9 cellular contexts compared by ENCODE assay signal in the genomic region with DNA sequence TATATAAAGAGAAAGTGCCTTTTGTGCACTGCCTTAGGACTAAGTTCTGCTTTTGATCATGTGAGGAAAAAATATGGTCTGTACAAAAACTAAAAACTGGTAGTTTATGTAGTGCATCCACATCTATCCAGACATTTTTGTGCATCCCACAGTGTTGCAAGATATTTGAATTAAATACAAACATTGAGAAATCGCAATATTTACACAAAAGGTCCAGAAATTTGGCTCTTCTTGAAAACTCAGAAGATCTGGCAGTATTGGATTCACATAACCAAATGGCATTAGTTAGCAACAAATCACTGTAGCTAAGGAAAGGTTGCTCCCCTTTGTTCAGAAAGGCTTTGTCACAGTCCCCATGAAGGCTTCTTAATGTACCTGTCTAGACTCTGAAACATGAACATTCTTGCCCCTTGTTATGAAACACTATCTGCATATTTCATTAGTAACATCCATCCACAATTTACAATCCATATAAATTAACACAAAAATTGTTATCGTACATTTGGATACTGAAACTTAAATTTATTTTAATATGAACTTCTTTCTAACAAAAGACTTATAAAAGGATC. TPM values are rescaled to one million over a fixed set of nuclear protein-coding genes. Genes with fewer than 3 reads are reported as not detected.
DNase-seq lines count a peak whose midpoint lies in the region; ATAC-seq and TF ChIP-seq lines count a peak whose summit lies in the region.
"Had no signal": no experiment of that assay in that cellular context is flagged by ENCODE, and none has a peak within 500 bp of the region (broad histone marks: within the 10 kb centered on the region; RNA-seq: fewer than 3 reads in every experiment).

No MANE protein-coding gene starts in this region.

- H3K4me1 ChIP-seq in BLaER1 = peaks cover 32% of the 10 kb centered on the region
- peaks cover 12% of the 10 kb centered on the region for H3K4me1 ChIP-seq in mammary epithelial cell (ENCODE audit: insufficient read depth, low read length)
- no peaks in the 10 kb centered on the region for H3K4me1 ChIP-seq in mesenchymal stem cell (ENCODE audit: control insufficient read depth, insufficient read depth, low read depth, low read length)

- no peak overlapping the region for H4K91ac ChIP-seq in mesenchymal stem cell (ENCODE audit: low read length)

- no peak overlapping the region for H3K14ac ChIP-seq in mesenchymal stem cell (ENCODE audit: low read length in 2 of 2)

- no peak overlapping the region for H3K18ac ChIP-seq in mesenchymal stem cell (ENCODE audit: low read depth in 1 of 2, low read length in 2 of 2)

- no peak for ATAC-seq in HG02970 (IDR thresholded peaks at IDR 0.05; ENCODE audit: low FRiP score, unreplicated experiment)

- no peak overlapping the region for H2BK5ac ChIP-seq in mesenchymal stem cell (ENCODE audit: low read depth, low read length, poor library complexity, severe bottlenecking)

- TF ChIP-seq CTCF in HFFc6 (IDR thresholded peaks at IDR 0.05) (no peak), mammary epithelial cell (conservative IDR thresholded peaks at IDR 0.05 in 1 of 2, IDR thresholded peaks at IDR 0.05 in 1 of 2; ENCODE audit: extremely low read depth in 1 of 2, insufficient read depth in 1 of 2, low read depth in 1 of 2, low read length in 2 of 2) (no peak)

- no peak overlapping the region for H3K23ac ChIP-seq in mesenchymal stem cell (ENCODE audit: low read length in 2 of 2)

- H3K9me3 Mint-ChIP-seq in HFFc6 = no peaks in the 10 kb centered on the region

- no peak overlapping the region for H2BK12ac ChIP-seq in mesenchymal stem cell (ENCODE audit: low read length in 2 of 2)

- H3K9me3 ChIP-seq in BLaER1 (no peaks in the 10 kb centered on the region), mammary epithelial cell (replicated peaks; ENCODE audit: insufficient read depth, low read length) (no peaks in the 10 kb centered on the region), mesenchymal stem cell (ENCODE audit: control insufficient read depth, low read length) (no peaks in the 10 kb centered on the region)

- no peak overlapping the region for H3K4ac ChIP-seq in mesenchymal stem cell (ENCODE audit: low read depth in 1 of 2, low read length in 2 of 2)

- H2AFZ ChIP-seq in mammary epithelial cell (ENCODE audit: low read depth, low read length) (no peak overlapping the region), mesenchymal stem cell (ENCODE audit: low read depth, low read length) (no peak overlapping the region)

- 50% methylated on average over 2 of the region's 2 CpGs for WGBS in mammary epithelial cell (ENCODE audit: low coverage, missing lambda C conversion rate)
- 100% methylated on average over 1 of the region's 2 CpGs for WGBS in mesenchymal stem cell

- CTCF ChIA-PET in mammary epithelial cell (lab: Charles Lee; ENCODE audit: low non-redundant PET) = no interaction called here

- intact Hi-C loops in mammary epithelial cell (cut with micrococcal nuclease) = no loop called here

- H3K4me2 ChIP-seq in BLaER1 (peak overlapping the region; percentile 85), mammary epithelial cell (ENCODE audit: insufficient read depth, low read depth, low read length) (peak overlapping the region; percentile 89), mesenchymal stem cell (ENCODE audit: low read length, poor library complexity, severe bottlenecking) (peak overlapping the region; percentile 31)

- peak overlapping the region; percentile 99 for H3K4me3 Mint-ChIP-seq in HFFc6

- H3K79me2 ChIP-seq in mammary epithelial cell (ENCODE audit: insufficient read depth, low read length) = peaks cover 68% of the 10 kb centered on the region

- no peak overlapping the region for H2AK5ac ChIP-seq in mesenchymal stem cell (ENCODE audit: low read length, severe bottlenecking)

- H3K36me3 ChIP-seq in BLaER1 (peaks cover 36% of the 10 kb centered on the region), mammary epithelial cell (ENCODE audit: insufficient read depth, low read length) (peaks cover 24% of the 10 kb centered on the region), mesenchymal stem cell (ENCODE audit: control insufficient read depth in 1 of 2, insufficient read depth in 2 of 2, low read depth in 1 of 2, low read length in 2 of 2) (peaks cover 0 to 55% of the 10 kb centered on the region in 2 experiments)

- H2BK15ac ChIP-seq in mesenchymal stem cell (ENCODE audit: low read depth, poor library complexity, severe bottlenecking) = no peak overlapping the region

- dilution Hi-C loops in mammary epithelial cell (cut with HindIII; ENCODE audit: low sequenced_read_pairs) = no loop called here

- H3K9ac ChIP-seq in BLaER1 (no peak overlapping the region), mammary epithelial cell (ENCODE audit: insufficient read depth, low read length) (peak overlapping the region; percentile 26), mesenchymal stem cell (ENCODE audit: low read length) (peak overlapping the region; percentile 99)

- H3K27me3 ChIP-seq in BLaER1 (no peaks in the 10 kb centered on the region), mammary epithelial cell (ENCODE audit: insufficient read depth, low read length) (no peaks in the 10 kb centered on the region), mesenchymal stem cell (ENCODE audit: control insufficient read depth in 1 of 2, insufficient read depth in 1 of 2, low read length in 2 of 2) (no peaks in the 10 kb centered on the region)

- H4K20me1 ChIP-seq in BLaER1 = peaks cover 30% of the 10 kb centered on the region; the same call in 1 of the 2 replicates
- H4K20me1 ChIP-seq in mammary epithelial cell (ENCODE audit: insufficient read depth, low read length) = no peaks in the 10 kb centered on the region

- no peaks in the 10 kb centered on the region; the same call in 1 of the 2 replicates for H3K27me3 Mint-ChIP-seq in HFFc6 (ENCODE audit: insufficient read depth)

- peaks cover 55% of the 10 kb centered on the region for H3K36me3 Mint-ChIP-seq in HFFc6 (ENCODE audit: low read depth)

- peak overlapping the region; percentile 87; the same call in 1 of the 2 replicates for H3K4me3 ChIP-seq in BLaER1
- peak overlapping the region; percentile 66 to 98 (median 85) for H3K4me3 ChIP-seq in mammary epithelial cell (replicated peaks in 1 of 3; ENCODE audit: insufficient read depth in 1 of 3, low read depth in 2 of 3, low read length in 3 of 3)
- H3K4me3 ChIP-seq in mesenchymal stem cell (ENCODE audit: insufficient read depth in 1 of 2, low read depth in 1 of 2, low read length in 2 of 2) = peak overlapping the region in 1 of 2 experiments; percentile 96

- H4K8ac ChIP-seq in mesenchymal stem cell (ENCODE audit: low read length) = no peak overlapping the region

- peaks cover 2% of the 10 kb centered on the region for H3K79me1 ChIP-seq in mesenchymal stem cell (replicated peaks; ENCODE audit: low read length, poor library complexity, severe bottlenecking)

- peaks cover 83% of the 10 kb centered on the region for H3K4me1 Mint-ChIP-seq in HFFc6 (ENCODE audit: low read depth)

- no peak overlapping the region for H2BK120ac ChIP-seq in mesenchymal stem cell (ENCODE audit: low read depth, low read length)

- in situ Hi-C loops in mammary epithelial cell (cut with MboI; ENCODE audit: low sequenced_read_pairs in 2 of 2) = loop anchor here in 1 of 2 donors (25.0 kb wide), 1 partner anchor 1027 kb away; no protein-coding TSS in a partner anchor

- no peak for DNase-seq in HFFc6
- DNase-seq in mammary epithelial cell = peak; percentile 44
- no peak for DNase-seq in mesenchymal stem cell
- no peak for DNase-seq in ecto neural progenitor cell (ENCODE audit: low spot score)
- DNase-seq in NCI-H2029 treated with DMSO at 0.1 percent for 48 hours (lab: John Stamatoyannopoulos, UW) = no peak
- no peak for DNase-seq in D341Med (ENCODE audit: low spot score)
- DNase-seq: GDM1 had no signal

- peak overlapping the region; percentile 100; the same call in 1 of the 2 replicates for H3K27ac Mint-ChIP-seq in HFFc6

- BruUV-seq in mammary epithelial cell (replicated peaks; lab: Mats Ljungman, UMichigan) = no TSS peak

- no peak overlapping the region for H3K27ac ChIP-seq in BLaER1
- H3K27ac ChIP-seq in mammary epithelial cell (ENCODE audit: insufficient read depth, low read depth, low read length) = peak overlapping the region; percentile 95
- H3K27ac ChIP-seq in mesenchymal stem cell (ENCODE audit: low read length, poor library complexity, severe bottlenecking) = no peak overlapping the region

RNA-seq across cellular contexts. Expression of gene MMADHC, which starts 2.2 kb away (rescaled TPM):
- total RNA-seq in HFFc6 (2021; fragmentation: NEBNext Ultra II Directional; extraction: Animal tissue kit (Norgen Biotek cat#: 25700)) = 100 to 1,000 TPM; 134 to 176 (median 154) TPM
- total RNA-seq in mammary epithelial cell = 100 to 1,000 TPM; 116 to 141 TPM
- polyA plus RNA-seq in mammary epithelial cell = 75.8 TPM
- polyA minus RNA-seq in mammary epithelial cell = 82.4 TPM
- polyA plus RNA-seq in mesenchymal stem cell (2013, experiment 1 of 2) = 85.8 TPM
- polyA plus RNA-seq in mesenchymal stem cell (2013, experiment 2 of 2) = 87.7 TPM

Comparison
In these comparisons a context has a peak if more than half of its experiments do, and no peak if none do; other contexts are left out.
1. H3K4me2 ChIP-seq: peak in every context shown above with its lines; median percentile 89 in mammary epithelial cell; 85 in BLaER1; 31 in mesenchymal stem cell.